Comparison of ENCODE assay signal across 10 cellular contexts in the genomic region with DNA sequence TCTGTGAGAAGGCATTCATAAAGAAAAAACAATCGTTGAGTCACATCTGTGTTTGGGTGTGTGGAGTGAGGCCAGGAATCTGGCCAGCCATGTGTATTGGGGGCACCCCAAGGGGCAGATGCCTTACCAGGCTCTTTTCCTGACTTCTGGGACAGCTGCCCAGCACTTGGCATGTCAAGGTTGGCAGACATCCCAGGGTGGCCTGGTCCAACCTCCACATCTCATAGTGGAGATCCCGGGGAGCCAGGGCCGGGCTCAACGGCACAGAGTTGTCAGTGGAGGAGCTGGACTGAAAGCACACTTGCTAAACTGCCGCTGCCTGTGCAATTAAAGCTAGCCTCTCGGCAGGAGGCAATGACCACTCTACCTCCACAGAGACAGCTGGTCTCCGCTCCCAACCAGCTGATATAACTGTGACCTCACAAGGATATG.
DNase-seq lines count a peak whose midpoint lies in the region; ATAC-seq, FAIRE-seq and TF ChIP-seq lines count a peak whose summit lies in the region.
"Had no signal": no experiment of that assay in that cellular context is flagged by ENCODE, and none has a peak within 500 bp of the region (broad histone marks: within the 10 kb centered on the region; RNA-seq: fewer than 3 reads in every experiment).

No MANE protein-coding gene starts in this region.

- no peak for TF ChIP-seq POLR2A in erythroblast (IDR thresholded peaks at IDR 0.05; ENCODE audit: low read length)
- no peak for TF ChIP-seq POLR2A in GM12892 (IDR thresholded peaks at IDR 0.05; ENCODE audit: low read depth, low read length)

- H4K20me1 ChIP-seq in osteoblast (ENCODE audit: insufficient read depth, low read length): no peaks in the 10 kb centered on the region

- H3K79me2 ChIP-seq in osteoblast (ENCODE audit: insufficient read depth, low read length): no peaks in the 10 kb centered on the region

- no peak for TF ChIP-seq CTCF in fibroblast of pulmonary artery (IDR thresholded peaks at IDR 0.05; ENCODE audit: low read length, missing control alignments)
- TF ChIP-seq CTCF in osteoblast (IDR thresholded peaks at IDR 0.05; ENCODE audit: extremely low read depth, low read depth, low read length): no peak

- ATAC-seq in GM18873 (IDR thresholded peaks at IDR 0.05; ENCODE audit: low FRiP score, unreplicated experiment): no peak

- H2AFZ ChIP-seq in osteoblast (ENCODE audit: low read length): no peak overlapping the region

- H3K4me3 ChIP-seq in fibroblast of pulmonary artery (replicated peaks; ENCODE audit: low read depth, low read length) (no peak overlapping the region), osteoblast (ENCODE audit: insufficient read depth, low read length) (no peak overlapping the region)

- no peak overlapping the region for H3K4me2 ChIP-seq in osteoblast (ENCODE audit: insufficient read depth, low read length)

- no peak for FAIRE-seq in GM12892 (lab: Jason Lieb, UNC)

- peaks cover 3% of the 10 kb centered on the region for H3K27me3 ChIP-seq in osteoblast (ENCODE audit: insufficient read depth, low read length)

- DNase-seq in EL: peak; percentile 18
- peak; percentile 89 for DNase-seq in RPMI7951 (ENCODE audit: low read depth)
- DNase-seq in fibroblast of pulmonary artery (ENCODE audit: low read depth): peak; percentile 46
- peak; percentile 69 for DNase-seq in osteoblast (ENCODE audit: insufficient read length, low spot score, missing footprints)
- no peak for DNase-seq in erythroblast (lab: John Stamatoyannopoulos, UW)
- no peak for DNase-seq in GM12892 (ENCODE audit: insufficient read length)
- DNase-seq in activated gamma-delta T cell treated with Interleukin-2 at 50 U/mL for 16 hours: no peak
- DNase-seq: activated naive CD4-positive, alpha-beta T cell; naive B cell had no signal

- H3K4me1 ChIP-seq in osteoblast (ENCODE audit: insufficient read depth, low read length): peaks cover 5% of the 10 kb centered on the region

- no peak overlapping the region for H3K27ac ChIP-seq in osteoblast (ENCODE audit: low read depth, low read length)

- no peaks in the 10 kb centered on the region for H3K9me3 ChIP-seq in osteoblast (ENCODE audit: low read depth, low read length)

- H3K36me3 ChIP-seq in osteoblast (ENCODE audit: insufficient read depth, low read length): no peaks in the 10 kb centered on the region

Comparison
In these comparisons a context has a peak if more than half of its experiments do, and no peak if none do; other contexts are left out.
1. DNase-seq: peak in EL (single experiment), RPMI7951 (single experiment), fibroblast of pulmonary artery (single experiment) and osteoblast (single experiment); none in erythroblast (0 of 2), GM12892 (single experiment) and activated gamma-delta T cell treated with Interleukin-2 at 50 U/mL for 16 hours (single experiment).